In genomic region chr4:74446193-74446868, GRCh38 we compare ENCODE assay signal across 18 cellular contexts. TPM values are rescaled to one million over a fixed set of nuclear protein-coding genes. Genes with fewer than 3 reads are reported as not detected.
DNase-seq lines count a peak whose midpoint lies in the region; FAIRE-seq and TF ChIP-seq lines count a peak whose summit lies in the region.
"Had no signal": no experiment of that assay in that cellular context is flagged by ENCODE, and none has a peak within 500 bp of the region (broad histone marks: within the 10 kb centered on the region; RNA-seq: fewer than 3 reads in every experiment).

No MANE protein-coding gene starts in this region.

- H3K79me2 ChIP-seq in KMS-11 (ENCODE audit: insufficient read depth, low read depth) = no peaks in the 10 kb centered on the region

- H3K4me1 ChIP-seq in KMS-11 (ENCODE audit: low read depth, poor library complexity, severe bottlenecking) (peaks cover 11% of the 10 kb centered on the region), kidney (ENCODE audit: control insufficient read depth in 1 of 2, insufficient read depth in 1 of 2, low read depth in 1 of 2, low read length in 2 of 2) (no peaks in the 10 kb centered on the region), neuronal stem cell (ENCODE audit: control insufficient read depth in 2 of 2, insufficient read depth in 1 of 2, low read depth in 1 of 2, low read length in 2 of 2) (peaks cover 0 to 4% of the 10 kb centered on the region in 2 donors)
- H3K4me1 ChIP-seq: Peyer's patch had no signal

- H3K36me3 ChIP-seq in KMS-11 (ENCODE audit: insufficient read depth) = no peaks in the 10 kb centered on the region
- H3K36me3 ChIP-seq in kidney (ENCODE audit: control insufficient read depth in 1 of 2, insufficient read depth in 2 of 2, low read length in 2 of 2) = no peaks in the 10 kb centered on the region
- H3K36me3 ChIP-seq in neuronal stem cell (replicated peaks in 1 of 2; ENCODE audit: control insufficient read depth in 2 of 2, insufficient read depth in 2 of 2, low read length in 2 of 2) = no peaks in the 10 kb centered on the region
- H3K36me3 ChIP-seq: heart right ventricle, Peyer's patch, suprapubic skin had no signal

- intact Hi-C loops in MCF 10A (cut with micrococcal nuclease) = no loop called here
- intact Hi-C loops in kidney (cut with DNase I) = no loop called here

- no peaks in the 10 kb centered on the region for H3K9me3 ChIP-seq in kidney (ENCODE audit: control insufficient read depth in 1 of 2, low read length in 2 of 2)
- H3K9me3 ChIP-seq in neuronal stem cell (replicated peaks in 1 of 2; ENCODE audit: control insufficient read depth in 2 of 2, insufficient read depth in 1 of 2, low read depth in 1 of 2, low read length in 2 of 2) = no peaks in the 10 kb centered on the region
- H3K9me3 ChIP-seq: esophagus muscularis mucosa, heart right ventricle, Peyer's patch, suprapubic skin had no signal

- POLR2A ChIA-PET in MCF 10A (lab: Yijun Ruan, JAX) = interaction anchor here (0.8 to 6.9 kb wide), 31 partner anchors 9 to 332 kb away, joined by 3 to 217 read pairs (median 5); partner anchors contain the start of genes EPGN and EREG

- TF ChIP-seq CTCF in KMS-11 (conservative IDR thresholded peaks at IDR 0.05; ENCODE audit: low read depth, low read length) (no peak), MCF 10A (IDR thresholded peaks at IDR 0.05; ENCODE audit: unreplicated experiment) (no peak), kidney (IDR thresholded peaks at IDR 0.05; ENCODE audit: borderline replicate concordance, extremely low read depth, insufficient read depth) (no peak)

- no peak overlapping the region for H2BK120ac ChIP-seq in neuronal stem cell (ENCODE audit: low read depth, low read length)

- DNase-seq in MCF 10A (ENCODE audit: unreplicated experiment) = peak; percentile 54
- DNase-seq in immature natural killer cell = no peak
- no peak for DNase-seq in kidney
- no peak for DNase-seq in T-helper 2 cell
- DNase-seq in NCI-H187 treated with DMSO at 0.1 percent for 48 hours (lab: John Stamatoyannopoulos, UW) = no peak
- no peak for DNase-seq in neuronal stem cell (ENCODE audit: low spot score)
- DNase-seq: activated CD8-positive, alpha-beta memory T cell treated with anti-CD3 and anti-CD28 coated beads for 24 hours; anterior cingulate cortex; DND-41; heart right ventricle; NCI-H748 treated with DMSO at 0.1 percent for 48 hours; Peyer's patch; stimulated activated CD4-positive, alpha-beta T cell treated with anti-CD3 and anti-CD28 coated beads, Interleukin-2, amount 100 ng/mL, for 48 hours; SW 1271 had no signal

- no peaks in the 10 kb centered on the region for H4K20me1 ChIP-seq in KMS-11 (ENCODE audit: insufficient read depth)

- peaks cover 26% of the 10 kb centered on the region for H3K4me1 Mint-ChIP-seq in MCF 10A (ENCODE audit: insufficient read depth, unreplicated experiment)
- peaks cover 15 to 17% of the 10 kb centered on the region in 2 donors for H3K4me1 Mint-ChIP-seq in immature natural killer cell

- no peak overlapping the region for H3K27ac ChIP-seq in KMS-11
- no peak overlapping the region for H3K27ac ChIP-seq in kidney (ENCODE audit: low read depth in 2 of 2, low read length in 2 of 2)
- no peak overlapping the region for H3K27ac ChIP-seq in neuronal stem cell (replicated peaks; ENCODE audit: low read length)
- H3K27ac ChIP-seq: VCaP had no signal

- H3K27me3 ChIP-seq in KMS-11 (ENCODE audit: insufficient read depth, low read depth) (no peaks in the 10 kb centered on the region), neuronal stem cell (ENCODE audit: control insufficient read depth in 3 of 3, insufficient read depth in 3 of 3, low read depth in 1 of 3, low read length in 3 of 3) (peaks cover 0 to 43% (median 11%) of the 10 kb centered on the region in 3 experiments)
- H3K27me3 ChIP-seq: esophagus muscularis mucosa, heart right ventricle, Peyer's patch, suprapubic skin had no signal

- no peak overlapping the region for H3K23ac ChIP-seq in neuronal stem cell (ENCODE audit: low read depth, low read length, poor library complexity)

- TSS peak; percentile 2 for BruUV-seq in MCF 10A (replicated peaks; lab: Mats Ljungman, UMichigan)

- H3K14ac ChIP-seq in neuronal stem cell (ENCODE audit: low read length) = no peak overlapping the region

- H3K4me2 ChIP-seq in KMS-11 = peak overlapping the region; percentile 26; the same call in 1 of the 2 replicates
- no peak overlapping the region for H3K4me2 ChIP-seq in neuronal stem cell (ENCODE audit: insufficient read depth, low read length, poor library complexity, severe bottlenecking)

- no peak overlapping the region for H2BK5ac ChIP-seq in neuronal stem cell (ENCODE audit: low read length)

- no peak for FAIRE-seq in kidney (lab: Jason Lieb, UNC)

- H3K9ac ChIP-seq in KMS-11 = no peak overlapping the region
- H3K9ac ChIP-seq in kidney (ENCODE audit: low read length in 2 of 2) = no peak overlapping the region
- H3K9ac ChIP-seq in neuronal stem cell (ENCODE audit: low read depth, low read length, poor library complexity) = no peak overlapping the region

- H3K27me3 Mint-ChIP-seq in MCF 10A (ENCODE audit: insufficient read depth, unreplicated experiment) (no peaks in the 10 kb centered on the region), immature natural killer cell (ENCODE audit: low read depth in 3 of 3) (peaks cover 3 to 9% (median 6%) of the 10 kb centered on the region in 3 donors)

- WGBS in neuronal stem cell (ENCODE audit: extremely low coverage in 2 of 2, insufficient read length in 2 of 2, insufficient replicate concordance in 1 of 2), 2 donors = no CpG with 5 or more reads among the region's 8 CpGs

- H3K18ac ChIP-seq in neuronal stem cell (ENCODE audit: low read length) = no peak overlapping the region

- no peak overlapping the region for H4K8ac ChIP-seq in neuronal stem cell (ENCODE audit: low read depth, low read length)

- H3K4me3 Mint-ChIP-seq in MCF 10A (ENCODE audit: unreplicated experiment) (peak overlapping the region; percentile 95), immature natural killer cell (peak overlapping the region in 4 of 5 donors; percentile 21 to 57 (median 52))

- H4K91ac ChIP-seq in neuronal stem cell (ENCODE audit: low read depth, low read length, poor library complexity) = no peak overlapping the region

- no peak overlapping the region for H2BK15ac ChIP-seq in neuronal stem cell (ENCODE audit: low read length)

- H3K9me3 Mint-ChIP-seq in MCF 10A (ENCODE audit: unreplicated experiment) (no peaks in the 10 kb centered on the region), immature natural killer cell (no peaks in the 10 kb centered on the region)

- H3K4me3 ChIP-seq in KMS-11 (IDR thresholded peaks at IDR 0.05; ENCODE audit: insufficient read depth, low read depth, low read length) = no peak overlapping the region
- H3K4me3 ChIP-seq in kidney (ENCODE audit: low read length in 2 of 2) = no peak overlapping the region
- H3K4me3 ChIP-seq in neuronal stem cell (ENCODE audit: low read length in 2 of 2) = no peak overlapping the region

- CTCF ChIA-PET in MCF 10A (lab: Yijun Ruan, JAX) = interaction anchor here (0.9 to 5.2 kb wide), 16 partner anchors 11 to 229 kb away, joined by 3 to 55 read pairs (median 4); no protein-coding TSS in a partner anchor

- peaks cover 68% of the 10 kb centered on the region for H3K36me3 Mint-ChIP-seq in MCF 10A (ENCODE audit: insufficient read depth, unreplicated experiment)
- H3K36me3 Mint-ChIP-seq in immature natural killer cell = peaks cover 0 to 11% (median 5%) of the 10 kb centered on the region in 3 donors

- no peak overlapping the region for H2AK5ac ChIP-seq in neuronal stem cell (ENCODE audit: low read depth, low read length)

- no peak overlapping the region for H2BK12ac ChIP-seq in neuronal stem cell (ENCODE audit: low read length)

- no peak overlapping the region for H3K4ac ChIP-seq in neuronal stem cell (ENCODE audit: low read length)

- H3K27ac Mint-ChIP-seq in MCF 10A (ENCODE audit: low read depth, unreplicated experiment) (peak overlapping the region; percentile 37), immature natural killer cell (peak overlapping the region in 3 of 6 donors; percentile 2 to 60 (median 49))

- H3K79me1 ChIP-seq in neuronal stem cell (ENCODE audit: low read depth, low read length) = peaks cover 1% of the 10 kb centered on the region

- H2AFZ ChIP-seq in KMS-11 (ENCODE audit: low read depth) = no peak overlapping the region
- H2AFZ ChIP-seq in neuronal stem cell (ENCODE audit: low read length) = no peak overlapping the region

RNA-seq across cellular contexts. Expression of gene AREG, which starts 1.4 kb away (rescaled TPM):
- total RNA-seq in MCF 10A (2022) = 1,402 and 1,878 TPM in 2 replicates
- polyA plus RNA-seq in immature natural killer cell = 10 to 100 TPM; 17.7 to 38.8 (median 28.8) TPM
- total RNA-seq in kidney = 11.8 TPM
- not detected for polyA plus RNA-seq in kidney (ENCODE audit: insufficient read depth, low read depth, low replicate concordance)
- polyA plus RNA-seq in neuronal stem cell (2013, experiment 1 of 2) = 0.08 TPM
- 0.03 TPM for polyA plus RNA-seq in neuronal stem cell (2013, experiment 2 of 2)

Comparison
In these comparisons a context has a peak if more than half of its experiments do, and no peak if none do; other contexts are left out.
1. RNA of gene AREG, which starts 1.4 kb away (total RNA-seq): 1,402 to 1,878 TPM in MCF 10A; 11.8 TPM in kidney (single experiment); every median in the first group is over 100 times any median in the second.